ENCODE assay signal across 38 cellular contexts in the genomic region with DNA sequence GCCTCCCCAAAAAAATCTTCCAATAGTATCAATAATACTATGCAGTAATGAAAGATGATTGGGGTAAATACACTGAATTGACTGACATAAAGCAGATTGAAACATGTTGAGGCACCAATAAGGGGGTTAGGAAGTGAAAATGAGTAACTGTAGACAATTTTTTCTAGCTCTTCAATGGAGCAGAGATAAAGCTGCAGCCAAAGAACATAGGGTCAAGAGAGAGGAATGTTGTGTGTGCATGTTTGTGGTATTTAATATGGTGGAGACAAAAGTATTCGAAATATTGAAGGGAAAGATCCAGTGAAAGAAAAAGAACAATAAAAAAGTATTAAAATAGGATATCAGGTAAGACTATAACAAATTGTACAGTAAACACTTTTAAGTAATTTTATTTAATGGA.
DNase-seq lines count a peak whose midpoint lies in the region; ATAC-seq and TF ChIP-seq lines count a peak whose summit lies in the region.
"Had no signal": no experiment of that assay in that cellular context is flagged by ENCODE, and none has a peak within 500 bp of the region (broad histone marks: within the 10 kb centered on the region; RNA-seq: fewer than 3 reads in every experiment).

No MANE protein-coding gene starts in this region.

- intact Hi-C loops in CD14-positive monocyte (cut with micrococcal nuclease), result no loop called here

- H3K4me1 Mint-ChIP-seq in CD14-positive monocyte, result no peaks in the 10 kb centered on the region

- DNase-seq in AG08395 (ENCODE audit: low spot score) (peak; percentile 43), LHCN-M2 (ENCODE audit: low read depth) (peak; percentile 54), brain microvascular endothelial cell (peak; percentile 69), iris pigment epithelial cell (ENCODE audit: low read depth) (peak; percentile 87), CD14-positive monocyte (ENCODE audit: low spot score) (no peak), HUDEP-2 (lab: John Stamatoyannopoulos, UW; ENCODE audit: unreplicated experiment in 76 of 76) (no peak), midbrain (lab: John Stamatoyannopoulos, UW) (no peak)
- DNase-seq: activated CD4-positive, alpha-beta memory T cell treated with anti-CD3 and anti-CD28 coated beads for 36 hours; activated naive CD4-positive, alpha-beta T cell treated with Interleukin-2 at 50 U/mL for 16 hours; adrenal gland; AML-193; CD4-positive, alpha-beta T cell; colonic mucosa; effector memory CD4-positive, alpha-beta T cell; erythroblast; foreskin melanocyte; Karpas-422; left cardiac atrium; mammary epithelial cell; MV-4-11; NCI-H1436; NCI-H2081 treated with DMSO at 0.1 percent for 48 hours; NCI-H2227 treated with DMSO at 0.1 percent for 48 hours; NCI-H69; nephron progenitor cell; ovary; retina; SHP77 treated with DMSO at 0.1 percent for 48 hours; stimulated activated CD4-positive, alpha-beta T cell treated with anti-CD3 and anti-CD28 coated beads, Interleukin-2, amount 100 ng/mL, for 24 hours; stimulated activated CD8-positive, alpha-beta memory T cell treated with anti-CD3 and anti-CD28 coated beads, Interleukin-4, amount 100 ng/mL, for 48 hours; T-helper 2 cell; testis had no signal

- no peaks in the 10 kb centered on the region for H3K27me3 ChIP-seq in brain microvascular endothelial cell (replicated peaks)
- H3K27me3 ChIP-seq: adrenal gland, breast epithelium, colonic mucosa, hepatocyte, ovary, testis had no signal

- H3K4me3 Mint-ChIP-seq in CD14-positive monocyte, result no peak overlapping the region
- H3K4me3 Mint-ChIP-seq: activated CD4-positive, alpha-beta memory T cell treated with anti-CD3 and anti-CD28 coated beads for 36 hours; CD4-positive, alpha-beta T cell; nephron progenitor cell; stimulated activated naive CD8-positive, alpha-beta T cell treated with anti-CD3 and anti-CD28 coated beads, Interleukin-15, Interleukin-2, amounts not matched to agents 100 ng/mL and 50 ng/mL, for 24 hours had no signal

- in situ Hi-C loops in brain microvascular endothelial cell (cut with HindIII; ENCODE audit: low pct_ligation_motif_present, low sequenced_read_pairs), result no loop called here

- no peaks in the 10 kb centered on the region for H3K36me3 ChIP-seq in brain microvascular endothelial cell (replicated peaks)
- H3K36me3 ChIP-seq: adrenal gland, breast epithelium, colonic mucosa, ovary had no signal

- no peaks in the 10 kb centered on the region for H3K27me3 Mint-ChIP-seq in CD14-positive monocyte (ENCODE audit: low read depth in 3 of 3)
- H3K27me3 Mint-ChIP-seq: activated CD4-positive, alpha-beta memory T cell treated with anti-CD3 and anti-CD28 coated beads for 36 hours; CD4-positive, alpha-beta T cell; stimulated activated naive CD8-positive, alpha-beta T cell treated with anti-CD3 and anti-CD28 coated beads, Interleukin-15, Interleukin-2, amounts not matched to agents 100 ng/mL and 50 ng/mL, for 24 hours had no signal

- H3K27ac ChIP-seq in brain microvascular endothelial cell, result peak overlapping the region; percentile 7
- H3K27ac ChIP-seq: 22Rv1, adrenal gland, breast epithelium, colonic mucosa, hepatocyte, ovary, testis had no signal

- H3K9me3 Mint-ChIP-seq in CD14-positive monocyte, result peaks cover 0 to 5% (median 2%) of the 10 kb centered on the region in 7 donors
- H3K9me3 Mint-ChIP-seq: nephron progenitor cell had no signal

- no peak overlapping the region for H3K4me3 ChIP-seq in brain microvascular endothelial cell (ENCODE audit: low read depth, low read length)
- H3K4me3 ChIP-seq: adrenal gland, breast epithelium, colonic mucosa, hepatocyte, ovary, testis had no signal

- no peak overlapping the region for H3K27ac Mint-ChIP-seq in CD14-positive monocyte
- H3K27ac Mint-ChIP-seq: activated CD4-positive, alpha-beta memory T cell treated with anti-CD3 and anti-CD28 coated beads for 36 hours; CD4-positive, alpha-beta T cell; nephron progenitor cell; stimulated activated naive CD8-positive, alpha-beta T cell treated with anti-CD3 and anti-CD28 coated beads, Interleukin-15, Interleukin-2, amounts not matched to agents 100 ng/mL and 50 ng/mL, for 24 hours had no signal

- no peak for ATAC-seq in GM21786 (IDR thresholded peaks at IDR 0.05; ENCODE audit: unreplicated experiment)
- ATAC-seq: activated CD4-positive, CD25-positive, alpha-beta regulatory T cell treated with anti-CD3 and anti-CD28 coated beads, Interleukin-2, amount 50 U/mL, for 24 hours; left cardiac atrium had no signal

- no peaks in the 10 kb centered on the region for H3K36me3 Mint-ChIP-seq in CD14-positive monocyte
- H3K36me3 Mint-ChIP-seq: activated CD4-positive, alpha-beta memory T cell treated with anti-CD3 and anti-CD28 coated beads for 36 hours had no signal

- TF ChIP-seq CTCF in brain microvascular endothelial cell (IDR thresholded peaks at IDR 0.05; ENCODE audit: low read depth, low read length, missing control alignments) (no peak), CD14-positive monocyte (IDR thresholded peaks at IDR 0.05) (no peak)

Comparison
In these comparisons a context has a peak if more than half of its experiments do, and no peak if none do; other contexts are left out.
1. DNase-seq: peak in AG08395 (single experiment), LHCN-M2 (single experiment), brain microvascular endothelial cell (single experiment) and iris pigment epithelial cell (single experiment); none in CD14-positive monocyte (single experiment), HUDEP-2 (0 of 76) and midbrain (single experiment).